In the genomic region with DNA sequence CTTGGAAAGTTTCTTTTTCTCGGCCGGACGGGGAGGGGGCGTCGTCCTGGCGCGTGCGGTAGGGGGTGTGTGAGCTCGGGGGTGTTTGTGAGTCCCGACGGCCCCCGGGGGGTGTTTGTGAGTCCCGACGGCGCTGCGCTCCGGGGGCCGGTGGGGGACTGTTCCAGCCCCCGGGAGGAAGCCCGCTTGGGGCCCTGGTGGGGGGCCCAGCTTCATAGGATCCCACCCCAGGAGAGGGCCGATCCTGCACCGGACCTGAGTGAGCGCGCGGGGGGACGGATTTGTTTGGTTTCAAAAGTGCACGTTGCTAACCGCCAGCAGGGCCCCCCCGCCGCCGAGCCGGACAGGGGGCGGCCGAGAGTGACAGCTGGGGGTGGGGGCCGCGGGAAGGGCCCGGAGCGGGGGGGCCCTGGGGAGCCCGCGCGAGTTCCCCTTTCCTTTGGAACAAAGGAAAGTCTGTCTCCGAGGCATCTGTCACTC, we compare ENCODE assay signal across 1 cellular context.
TF ChIP-seq lines count a peak whose summit lies in the region.

No MANE protein-coding gene starts in this region.

TF ChIP-seq in GM23338, 12 proteins besides CTCF, POLR2A, EP300 and RAD21 (continued from another document):
- TF ChIP-seq, protein P1, sequence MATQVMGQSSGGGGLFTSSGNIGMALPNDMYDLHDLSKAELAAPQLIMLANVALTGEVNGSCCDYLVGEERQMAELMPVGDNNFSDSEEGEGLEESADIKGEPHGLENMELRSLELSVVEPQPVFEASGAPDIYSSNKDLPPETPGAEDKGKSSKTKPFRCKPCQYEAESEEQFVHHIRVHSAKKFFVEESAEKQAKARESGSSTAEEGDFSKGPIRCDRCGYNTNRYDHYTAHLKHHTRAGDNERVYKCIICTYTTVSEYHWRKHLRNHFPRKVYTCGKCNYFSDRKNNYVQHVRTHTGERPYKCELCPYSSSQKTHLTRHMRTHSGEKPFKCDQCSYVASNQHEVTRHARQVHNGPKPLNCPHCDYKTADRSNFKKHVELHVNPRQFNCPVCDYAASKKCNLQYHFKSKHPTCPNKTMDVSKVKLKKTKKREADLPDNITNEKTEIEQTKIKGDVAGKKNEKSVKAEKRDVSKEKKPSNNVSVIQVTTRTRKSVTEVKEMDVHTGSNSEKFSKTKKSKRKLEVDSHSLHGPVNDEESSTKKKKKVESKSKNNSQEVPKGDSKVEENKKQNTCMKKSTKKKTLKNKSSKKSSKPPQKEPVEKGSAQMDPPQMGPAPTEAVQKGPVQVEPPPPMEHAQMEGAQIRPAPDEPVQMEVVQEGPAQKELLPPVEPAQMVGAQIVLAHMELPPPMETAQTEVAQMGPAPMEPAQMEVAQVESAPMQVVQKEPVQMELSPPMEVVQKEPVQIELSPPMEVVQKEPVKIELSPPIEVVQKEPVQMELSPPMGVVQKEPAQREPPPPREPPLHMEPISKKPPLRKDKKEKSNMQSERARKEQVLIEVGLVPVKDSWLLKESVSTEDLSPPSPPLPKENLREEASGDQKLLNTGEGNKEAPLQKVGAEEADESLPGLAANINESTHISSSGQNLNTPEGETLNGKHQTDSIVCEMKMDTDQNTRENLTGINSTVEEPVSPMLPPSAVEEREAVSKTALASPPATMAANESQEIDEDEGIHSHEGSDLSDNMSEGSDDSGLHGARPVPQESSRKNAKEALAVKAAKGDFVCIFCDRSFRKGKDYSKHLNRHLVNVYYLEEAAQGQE (IDR thresholded peaks at IDR 0.05; ENCODE audit: unreplicated experiment): no peak
